ENCODE assay signal across 8 cellular contexts in the genomic region with DNA sequence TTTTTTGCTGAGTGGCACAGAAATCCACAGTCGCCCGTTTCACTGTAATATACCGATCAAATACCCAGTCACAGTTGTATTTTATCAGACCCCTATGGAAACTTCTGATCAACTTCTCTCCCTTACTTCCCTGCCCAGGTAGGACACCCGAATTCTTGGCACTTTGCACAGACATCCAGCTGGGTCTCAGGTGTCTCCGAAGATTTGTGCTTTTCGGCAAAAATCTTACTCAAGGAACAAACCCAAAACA. TPM values are rescaled to one million over a fixed set of nuclear protein-coding genes. Genes with fewer than 3 reads are reported as not detected.
DNase-seq lines count a peak whose midpoint lies in the region; ATAC-seq and TF ChIP-seq lines count a peak whose summit lies in the region.

No MANE protein-coding gene starts in this region.

- intact Hi-C loops in psoas muscle (cut with DNase I) = no loop called here

- peak in 1 of 4 donors; percentile 42 for ATAC-seq in psoas muscle

- in situ Hi-C loops in G401 (cut with HindIII; ENCODE audit: low sequenced_read_pairs) = no loop called here

- peak overlapping the region; percentile 80 for H3K9ac ChIP-seq in SK-N-MC (ENCODE audit: insufficient read length)

- H3K36me3 ChIP-seq in SK-N-MC (ENCODE audit: insufficient read depth, low read length) = no peaks in the 10 kb centered on the region
- H3K36me3 ChIP-seq in psoas muscle (ENCODE audit: insufficient read depth in 1 of 2, low read depth in 1 of 2) = no peaks in the 10 kb centered on the region

- no peaks in the 10 kb centered on the region for H3K4me1 ChIP-seq in psoas muscle

- no peaks in the 10 kb centered on the region for H3K27me3 ChIP-seq in psoas muscle (ENCODE audit: insufficient read depth in 3 of 3, low read length in 2 of 3)

- peak overlapping the region; percentile 94 for H3K4me3 ChIP-seq in GM12864 (ENCODE audit: low read depth, low read length)
- peak overlapping the region; percentile 83 for H3K4me3 ChIP-seq in SK-N-MC
- H3K4me3 ChIP-seq in fibroblast of pulmonary artery (replicated peaks; ENCODE audit: low read depth, low read length) = peak overlapping the region; percentile 61
- H3K4me3 ChIP-seq in psoas muscle = peak overlapping the region; percentile 79

- WGBS in psoas muscle, 3 donors = 9 to 23% (median 13%) methylated on average over 6 of the region's 6 CpGs

- H3K27ac ChIP-seq in SK-N-MC (peak overlapping the region; percentile 3; the same call in 1 of the 2 replicates), psoas muscle (no peak overlapping the region)

- TF ChIP-seq CTCF in GM12864 (IDR thresholded peaks at IDR 0.05; ENCODE audit: low read depth, low read length, missing control alignments) (no peak), fibroblast of pulmonary artery (IDR thresholded peaks at IDR 0.05; ENCODE audit: low read length, missing control alignments) (no peak), psoas muscle (IDR thresholded peaks at IDR 0.05) (no peak)

- DNase-seq in GM12864 (ENCODE audit: low read depth) (no peak), SK-N-MC (ENCODE audit: low read depth, low spot score) (no peak), fibroblast of pulmonary artery (ENCODE audit: low read depth) (no peak), psoas muscle (no peak), Ammon's horn (ENCODE audit: low spot score) (no peak), SIG-M5 treated with dmso at 0.1 percent for 504 hours (lab: John Stamatoyannopoulos, UW; ENCODE audit: unreplicated experiment) (no peak), G401 (ENCODE audit: low spot score) (no peak), dedifferentiated amniotic fluid mesenchymal stem cell (ENCODE audit: extremely low spot score) (no peak)

- H3K9me3 ChIP-seq in SK-N-MC (ENCODE audit: low read depth, low read length) (no peaks in the 10 kb centered on the region), psoas muscle (no peaks in the 10 kb centered on the region)

RNA-seq across cellular contexts. Expression of gene MREG, which starts 0.6 kb away (rescaled TPM):
- under 1 TPM; 0.24 to 0.64 (median 0.43) TPM for total RNA-seq in psoas muscle
- 1 to 10 TPM in 1 of 3 donors, under 1 TPM in 2; 0.34 to 6.8 (median 0.37) TPM for polyA plus RNA-seq in psoas muscle
- total RNA-seq in G401 (2014; rRNA removed; shearing (Covaris generic)) = 4.0 and 4.2 TPM in 2 replicates
